1 cellular context compared by ENCODE assay signal in the genomic region with DNA sequence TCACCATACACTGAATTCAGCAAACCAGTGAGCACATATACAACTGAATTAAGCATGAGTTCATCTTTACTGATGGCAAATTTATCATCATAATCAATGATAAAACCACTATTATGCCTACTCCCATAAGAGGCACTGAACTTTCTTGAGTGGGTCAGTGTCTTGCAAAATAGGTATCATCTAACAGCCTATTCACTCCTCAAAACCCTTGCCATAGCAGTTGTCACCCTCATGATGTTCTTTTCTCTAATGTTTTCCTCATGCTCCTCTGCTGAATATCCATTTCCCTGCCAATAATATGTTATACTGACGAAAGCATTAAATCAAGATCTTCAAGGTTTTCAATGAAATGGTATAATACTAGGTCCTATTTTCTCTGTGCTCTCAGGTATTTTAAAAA.
TF ChIP-seq lines count a peak whose summit lies in the region.

No MANE protein-coding gene starts in this region.

TF ChIP-seq in GM12878, 131 proteins besides CTCF, POLR2A, EP300 and RAD21:
- TF ChIP-seq CREM (IDR thresholded peaks at IDR 0.05; ENCODE audit: low read depth): no peak
- no peak for TF ChIP-seq SREBF1 (IDR thresholded peaks at IDR 0.05; ENCODE audit: low read length)
- TF ChIP-seq, protein P1, sequence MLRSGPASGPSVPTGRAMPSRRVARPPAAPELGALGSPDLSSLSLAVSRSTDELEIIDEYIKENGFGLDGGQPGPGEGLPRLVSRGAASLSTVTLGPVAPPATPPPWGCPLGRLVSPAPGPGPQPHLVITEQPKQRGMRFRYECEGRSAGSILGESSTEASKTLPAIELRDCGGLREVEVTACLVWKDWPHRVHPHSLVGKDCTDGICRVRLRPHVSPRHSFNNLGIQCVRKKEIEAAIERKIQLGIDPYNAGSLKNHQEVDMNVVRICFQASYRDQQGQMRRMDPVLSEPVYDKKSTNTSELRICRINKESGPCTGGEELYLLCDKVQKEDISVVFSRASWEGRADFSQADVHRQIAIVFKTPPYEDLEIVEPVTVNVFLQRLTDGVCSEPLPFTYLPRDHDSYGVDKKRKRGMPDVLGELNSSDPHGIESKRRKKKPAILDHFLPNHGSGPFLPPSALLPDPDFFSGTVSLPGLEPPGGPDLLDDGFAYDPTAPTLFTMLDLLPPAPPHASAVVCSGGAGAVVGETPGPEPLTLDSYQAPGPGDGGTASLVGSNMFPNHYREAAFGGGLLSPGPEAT (IDR thresholded peaks at IDR 0.05; ENCODE audit: low read depth): no peak
- TF ChIP-seq PBX3 (IDR thresholded peaks at IDR 0.05; ENCODE audit: insufficient replicate concordance, low read depth, low read length): no peak
- TF ChIP-seq POU2F2 (IDR thresholded peaks at IDR 0.05; ENCODE audit: borderline replicate concordance, low read depth, low read length): no peak
TF ChIP-seq in GM12878: peak in this region for 0.
